Comparison of ENCODE assay signal across 1 cellular context in genomic region chr18:35005963-35006577, GRCh38.
TF ChIP-seq lines count a peak whose summit lies in the region.

No MANE protein-coding gene starts in this region.

TF ChIP-seq in H1, 55 proteins besides CTCF, POLR2A, EP300 and RAD21:
- TF ChIP-seq SAP30 (IDR thresholded peaks at IDR 0.05; ENCODE audit: insufficient read depth, insufficient replicate concordance, low read length) = no peak
- TF ChIP-seq KDM4A (IDR thresholded peaks at IDR 0.05; ENCODE audit: low read depth, low read length, severe bottlenecking) = no peak
- TF ChIP-seq PHF8 (conservative IDR thresholded peaks at IDR 0.05; ENCODE audit: low read depth, low read length) = no peak
- no peak for TF ChIP-seq ZNF274 (IDR thresholded peaks at IDR 0.05; ENCODE audit: borderline replicate concordance, extremely low read depth, low read length)
- no peak for TF ChIP-seq JUN (IDR thresholded peaks at IDR 0.05; ENCODE audit: low read depth, low read length)
- TF ChIP-seq NANOG (IDR thresholded peaks at IDR 0.05; ENCODE audit: insufficient read depth, low read depth, low read length, poor library complexity, severe bottlenecking) = no peak
- no peak for TF ChIP-seq ATF3 (IDR thresholded peaks at IDR 0.05; ENCODE audit: insufficient read depth, low read depth, low read length)
- TF ChIP-seq SRF (IDR thresholded peaks at IDR 0.05; ENCODE audit: low read depth, low read length) = no peak
- no peak for TF ChIP-seq SIX5 (IDR thresholded peaks at IDR 0.05; ENCODE audit: low read depth, low read length)
- TF ChIP-seq HDAC2 (IDR thresholded peaks at IDR 0.05; ENCODE audit: borderline replicate concordance in 1 of 2, low read depth in 2 of 2, low read length in 2 of 2) = no peak
- TF ChIP-seq MAX (IDR thresholded peaks at IDR 0.05) = no peak
- no peak for TF ChIP-seq KDM5A (IDR thresholded peaks at IDR 0.05; ENCODE audit: low read length)
- TF ChIP-seq TAF1 (IDR thresholded peaks at IDR 0.05; ENCODE audit: low read depth, low read length) = no peak
- TF ChIP-seq CEBPB (IDR thresholded peaks at IDR 0.05; ENCODE audit: low read depth, low read length) = no peak
- no peak for TF ChIP-seq SIN3A (conservative IDR thresholded peaks at IDR 0.05 in 1 of 2, IDR thresholded peaks at IDR 0.05 in 1 of 2; ENCODE audit: low read depth in 1 of 2, low read length in 2 of 2)
TF ChIP-seq in H1: peak in this region for 0.
